Comparison of ENCODE assay signal across 9 cellular contexts in the genomic region with DNA sequence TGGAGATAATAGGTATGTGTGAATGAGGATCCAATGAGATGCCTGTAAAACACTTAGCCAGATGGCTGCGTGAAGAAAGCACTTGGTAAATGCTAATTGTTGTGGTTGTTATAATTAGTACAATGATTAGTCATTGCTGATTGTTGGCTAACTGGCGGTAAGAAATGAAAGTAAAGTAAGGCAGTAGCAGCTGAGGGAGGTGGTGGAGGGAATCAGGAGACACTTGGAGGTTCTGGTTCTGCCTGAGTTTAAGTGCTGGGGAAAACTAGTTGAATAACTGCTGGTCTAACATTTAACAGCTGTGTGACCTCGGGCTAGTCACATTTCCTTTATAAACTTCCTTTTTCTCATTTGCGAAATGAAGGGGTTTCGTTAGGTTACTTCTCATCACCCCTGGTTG. TPM values are rescaled to one million over a fixed set of nuclear protein-coding genes. Genes with fewer than 3 reads are reported as not detected.
DNase-seq lines count a peak whose midpoint lies in the region; ATAC-seq and TF ChIP-seq lines count a peak whose summit lies in the region.
"Had no signal": no experiment of that assay in that cellular context is flagged by ENCODE, and none has a peak within 500 bp of the region (broad histone marks: within the 10 kb centered on the region; RNA-seq: fewer than 3 reads in every experiment).

No MANE protein-coding gene starts in this region.

- H3K27ac ChIP-seq in stomach, result peak overlapping the region in 1 of 5 donors; percentile 7
- H3K27ac ChIP-seq in CD4-positive, alpha-beta T cell (ENCODE audit: low read depth, low read length), result no peak overlapping the region

- TF ChIP-seq POLR2A in stomach (IDR thresholded peaks at IDR 0.05), result no peak

- no peaks in the 10 kb centered on the region for H3K27me3 Mint-ChIP-seq in activated CD8-positive, alpha-beta memory T cell treated with anti-CD3 and anti-CD28 coated beads, Interleukin-2, amount 10 ng/mL, durations not matched to agents 7 days and 5 days
- H3K27me3 Mint-ChIP-seq in CD4-positive, alpha-beta T cell, result no peaks in the 10 kb centered on the region

- no peak for TF ChIP-seq CTCF in stomach (IDR thresholded peaks at IDR 0.05)
- TF ChIP-seq CTCF in CD4-positive, alpha-beta T cell (IDR thresholded peaks at IDR 0.05), result no peak

- H3K36me3 Mint-ChIP-seq in activated CD8-positive, alpha-beta memory T cell treated with anti-CD3 and anti-CD28 coated beads, Interleukin-2, amount 10 ng/mL, durations not matched to agents 7 days and 5 days, result peaks cover 48% of the 10 kb centered on the region
- H3K36me3 Mint-ChIP-seq in stimulated activated effector memory CD8-positive, alpha-beta T cell treated with anti-CD3 and anti-CD28 coated beads, Interleukin-12 subunit alpha, Interleukin-12 subunit beta, amount 100 ng/mL, for 72 hours, result no peaks in the 10 kb centered on the region
- no peaks in the 10 kb centered on the region for H3K36me3 Mint-ChIP-seq in CD4-positive, alpha-beta T cell (ENCODE audit: low read depth)

- no peaks in the 10 kb centered on the region for H3K36me3 ChIP-seq in stomach

- H3K4me3 Mint-ChIP-seq in activated CD8-positive, alpha-beta memory T cell treated with anti-CD3 and anti-CD28 coated beads, Interleukin-2, amount 10 ng/mL, durations not matched to agents 7 days and 5 days, result no peak overlapping the region
- H3K4me3 Mint-ChIP-seq in stimulated activated effector memory CD8-positive, alpha-beta T cell treated with anti-CD3 and anti-CD28 coated beads, Interleukin-12 subunit alpha, Interleukin-12 subunit beta, amount 100 ng/mL, for 72 hours, result peak overlapping the region; percentile 16
- H3K4me3 Mint-ChIP-seq in CD4-positive, alpha-beta T cell, result no peak overlapping the region

- no peaks in the 10 kb centered on the region for H3K27me3 ChIP-seq in stomach
- H3K27me3 ChIP-seq in CD4-positive, alpha-beta T cell (ENCODE audit: control insufficient read depth, insufficient read depth, low read length), result no peaks in the 10 kb centered on the region

- POLR2A ChIA-PET in CD4-positive, alpha-beta T cell (lab: Charles Lee), result interaction anchor here (0.6 to 1.1 kb wide), 3 partner anchors 31 to 53 kb away, joined by 3 to 4 read pairs (median 3); no protein-coding TSS in a partner anchor

- no peaks in the 10 kb centered on the region for H3K9me3 Mint-ChIP-seq in activated CD8-positive, alpha-beta memory T cell treated with anti-CD3 and anti-CD28 coated beads, Interleukin-2, amount 10 ng/mL, durations not matched to agents 7 days and 5 days (ENCODE audit: low read depth)
- H3K9me3 Mint-ChIP-seq in stimulated activated effector memory CD8-positive, alpha-beta T cell treated with anti-CD3 and anti-CD28 coated beads, Interleukin-12 subunit alpha, Interleukin-12 subunit beta, amount 100 ng/mL, for 72 hours, result no peaks in the 10 kb centered on the region
- no peaks in the 10 kb centered on the region for H3K9me3 Mint-ChIP-seq in CD4-positive, alpha-beta T cell

- H3K4me1 ChIP-seq in stomach, result no peaks in the 10 kb centered on the region

- no peaks in the 10 kb centered on the region for H3K9me3 ChIP-seq in stomach
- H3K9me3 ChIP-seq in CD4-positive, alpha-beta T cell (ENCODE audit: control insufficient read depth, low read length), result no peaks in the 10 kb centered on the region

- peak overlapping the region; percentile 20 for H3K27ac Mint-ChIP-seq in activated CD8-positive, alpha-beta memory T cell treated with anti-CD3 and anti-CD28 coated beads, Interleukin-2, amount 10 ng/mL, durations not matched to agents 7 days and 5 days
- H3K27ac Mint-ChIP-seq in stimulated activated effector memory CD8-positive, alpha-beta T cell treated with anti-CD3 and anti-CD28 coated beads, Interleukin-12 subunit alpha, Interleukin-12 subunit beta, amount 100 ng/mL, for 72 hours, result no peak overlapping the region
- no peak overlapping the region for H3K27ac Mint-ChIP-seq in CD4-positive, alpha-beta T cell

- TF ChIP-seq EP300 in stomach (IDR thresholded peaks at IDR 0.05), result no peak

- no peak overlapping the region for H3K4me3 ChIP-seq in stomach

- ATAC-seq in activated CD8-positive, alpha-beta memory T cell treated with anti-CD3 and anti-CD28 coated beads, Interleukin-2, amount 10 ng/mL, durations not matched to agents 7 days and 5 days, result peak; percentile 67
- ATAC-seq in HG02970 (IDR thresholded peaks at IDR 0.05; ENCODE audit: low FRiP score, unreplicated experiment), result peak; percentile 83
- peak; percentile 65 for ATAC-seq in stimulated activated effector memory CD8-positive, alpha-beta T cell treated with anti-CD3 and anti-CD28 coated beads, Interleukin-12 subunit alpha, Interleukin-12 subunit beta, amount 100 ng/mL, for 72 hours
- no peak for ATAC-seq in CD4-positive, alpha-beta T cell (ENCODE audit: poor library complexity)

- intact Hi-C loops in stomach (cut with DNase I; ENCODE audit: low total_unique reads), result loop anchor here (10.0 kb wide), 1 partner anchor 146 kb away; no protein-coding TSS in a partner anchor
- intact Hi-C loops in CD4-positive, alpha-beta T cell (cut with DNase I, micrococcal nuclease), result loop anchor here (5.0 to 10.0 kb wide), 3 partner anchors 54 to 456 kb away; no protein-coding TSS in a partner anchor

- 53 to 68% (median 65%) methylated on average over 5 of the region's 5 CpGs for WGBS in stomach, 5 donors

- CTCF ChIA-PET in activated CD8-positive, alpha-beta memory T cell treated with anti-CD3 and anti-CD28 coated beads, Interleukin-2, amount 10 ng/mL, durations not matched to agents 7 days and 5 days (lab: Charles Lee), result interaction anchor here (1.0 to 6.2 kb wide), 4 partner anchors 29 to 193 kb away, joined by 3 to 34 read pairs (median 3); no protein-coding TSS in a partner anchor
- CTCF ChIA-PET in CD4-positive, alpha-beta T cell (lab: Charles Lee), result no interaction called here

- DNase-seq in activated CD8-positive, alpha-beta memory T cell treated with anti-CD3 and anti-CD28 coated beads, Interleukin-2, amount 10 ng/mL, durations not matched to agents 7 days and 5 days, result no peak
- no peak for DNase-seq in activated CD8-positive, alpha-beta memory T cell treated with anti-CD3 and anti-CD28 coated beads, Interleukin-2, amount 50 U/mL, for 4 hours
- DNase-seq in RPMI8226 (peak; percentile 55), stomach (no peak), UCSD-AML1 (lab: John Stamatoyannopoulos, UW; ENCODE audit: unreplicated experiment) (no peak)
- DNase-seq in stimulated activated effector memory CD8-positive, alpha-beta T cell treated with anti-CD3 and anti-CD28 coated beads, Interleukin-12 subunit alpha, Interleukin-12 subunit beta, amount 100 ng/mL, for 72 hours (ENCODE audit: low spot score in 2 of 2), result no peak
- DNase-seq in CD4-positive, alpha-beta T cell, result no peak
- DNase-seq: NCI-H345 had no signal

- H3K4me1 Mint-ChIP-seq in activated CD8-positive, alpha-beta memory T cell treated with anti-CD3 and anti-CD28 coated beads, Interleukin-2, amount 10 ng/mL, durations not matched to agents 7 days and 5 days, result peaks cover 47% of the 10 kb centered on the region
- H3K4me1 Mint-ChIP-seq in stimulated activated effector memory CD8-positive, alpha-beta T cell treated with anti-CD3 and anti-CD28 coated beads, Interleukin-12 subunit alpha, Interleukin-12 subunit beta, amount 100 ng/mL, for 72 hours, result peaks cover 8% of the 10 kb centered on the region
- H3K4me1 Mint-ChIP-seq in CD4-positive, alpha-beta T cell (ENCODE audit: low read depth), result peaks cover 41% of the 10 kb centered on the region

RNA-seq across cellular contexts. Expression of gene CD38, which starts 30.9 kb away (rescaled TPM):
- 100 to 1,000 TPM; 151 to 179 TPM for total RNA-seq in activated CD8-positive, alpha-beta memory T cell treated with anti-CD3 and anti-CD28 coated beads, Interleukin-2, amount 10 ng/mL, durations not matched to agents 7 days and 5 days
- 10 to 100 TPM in 1 of 5 donors, 1 to 10 TPM in 4; 1.4 to 44.9 (median 4.0) TPM for total RNA-seq in stomach
- polyA plus RNA-seq in stomach, result 1 to 10 TPM in 1 of 3 donors, under 1 TPM in 2; 0.62 to 1.5 (median 0.83) TPM
- 1 to 10 TPM; 9.6 to 9.9 TPM for total RNA-seq in CD4-positive, alpha-beta T cell
